ENCODE assay signal across 15 cellular contexts in genomic region chr22:36196254-36197064, GRCh38. TPM values are rescaled to one million over a fixed set of nuclear protein-coding genes. Genes with fewer than 3 reads are reported as not detected.
DNase-seq lines count a peak whose midpoint lies in the region; ATAC-seq, FAIRE-seq and TF ChIP-seq lines count a peak whose summit lies in the region.
"Had no signal": no experiment of that assay in that cellular context is flagged by ENCODE, and none has a peak within 500 bp of the region (broad histone marks: within the 10 kb centered on the region; RNA-seq: fewer than 3 reads in every experiment).

No MANE protein-coding gene starts in this region.

- TF ChIP-seq RAD21 in H1 (IDR thresholded peaks at IDR 0.05 in 1 of 2, conservative IDR thresholded peaks at IDR 0.05 in 1 of 2; ENCODE audit: low read depth in 2 of 2, low read length in 2 of 2), result no peak

- H3K36me3 Mint-ChIP-seq in activated T-cell treated with anti-CD3 and anti-CD28 coated beads, Interleukin-2, amount 50 U/mL, for 72 hours (ENCODE audit: insufficient read depth in 2 of 2), result no peaks in the 10 kb centered on the region
- H3K36me3 Mint-ChIP-seq in neural progenitor cell, result no peaks in the 10 kb centered on the region
- no peaks in the 10 kb centered on the region for H3K36me3 Mint-ChIP-seq in type B pancreatic cell
- H3K36me3 Mint-ChIP-seq in activated CD4-positive, alpha-beta memory T cell treated with anti-CD3 and anti-CD28 coated beads for 36 hours, result no peaks in the 10 kb centered on the region
- H3K36me3 Mint-ChIP-seq: stimulated activated memory B cell treated with anti-CD40 and anti-IgM and Interleukin-4, amounts not matched to agents 10 μg/mL and 1 μg/mL and 100 μg/mL, for 72 hours had no signal

- no peaks in the 10 kb centered on the region for H3K9me3 Mint-ChIP-seq in activated T-cell treated with anti-CD3 and anti-CD28 coated beads, Interleukin-2, amount 50 U/mL, for 72 hours
- H3K9me3 Mint-ChIP-seq in neural progenitor cell, result no peaks in the 10 kb centered on the region
- no peaks in the 10 kb centered on the region for H3K9me3 Mint-ChIP-seq in type B pancreatic cell
- H3K9me3 Mint-ChIP-seq in activated CD4-positive, alpha-beta memory T cell treated with anti-CD3 and anti-CD28 coated beads for 36 hours, result no peaks in the 10 kb centered on the region
- H3K9me3 Mint-ChIP-seq: activated CD4-positive, alpha-beta T cell treated with anti-CD3 and anti-CD28 coated beads, Interleukin-2, amount 10 ng/mL, durations not matched to agents 7 days and 5 days; CD8-positive, alpha-beta memory T cell; stimulated activated memory B cell treated with anti-CD40 and anti-IgM and Interleukin-4, amounts not matched to agents 10 μg/mL and 1 μg/mL and 100 μg/mL, for 72 hours had no signal

- H2BK120ac ChIP-seq in H1 (replicated peaks; ENCODE audit: low read depth, low read length), result no peak overlapping the region

- no peaks in the 10 kb centered on the region for H3K23me2 ChIP-seq in H1 (ENCODE audit: low read depth, low read length)

- H3K4ac ChIP-seq in H1 (replicated peaks; ENCODE audit: insufficient read length, low read depth, low read length), result no peak overlapping the region

- H3K4me2 ChIP-seq in H1 (ENCODE audit: insufficient read depth in 1 of 2, low read depth in 2 of 2, low read length in 2 of 2), result peak overlapping the region in 1 of 2 experiments; percentile 34; a peak in 1 of 4 replicates
- peak overlapping the region; percentile 64 for H3K4me2 ChIP-seq in neural progenitor cell

- H4K8ac ChIP-seq in H1 (ENCODE audit: extremely low read depth, insufficient read depth, low read length), result no peak overlapping the region

- intact Hi-C loops in activated CD4-positive, alpha-beta memory T cell treated with anti-CD3 and anti-CD28 coated beads for 36 hours (cut with micrococcal nuclease), result loop anchor here (5.0 kb wide), 1 partner anchor 39 kb away; no protein-coding TSS in a partner anchor

- H3K4me3 Mint-ChIP-seq in activated T-cell treated with anti-CD3 and anti-CD28 coated beads, Interleukin-2, amount 50 U/mL, for 72 hours, result peak overlapping the region in 1 of 2 donors; percentile 62
- H3K4me3 Mint-ChIP-seq in neural progenitor cell, result peak overlapping the region; percentile 78
- H3K4me3 Mint-ChIP-seq in type B pancreatic cell, result peak overlapping the region; percentile 76
- no peak overlapping the region for H3K4me3 Mint-ChIP-seq in activated CD4-positive, alpha-beta memory T cell treated with anti-CD3 and anti-CD28 coated beads for 36 hours
- H3K4me3 Mint-ChIP-seq: activated CD4-positive, alpha-beta T cell treated with anti-CD3 and anti-CD28 coated beads, Interleukin-2, amount 10 ng/mL, durations not matched to agents 7 days and 5 days; CD8-positive, alpha-beta memory T cell; stimulated activated memory B cell treated with anti-CD40 and anti-IgM and Interleukin-4, amounts not matched to agents 10 μg/mL and 1 μg/mL and 100 μg/mL, for 72 hours had no signal

- no peaks in the 10 kb centered on the region for H3K79me1 ChIP-seq in H1 (ENCODE audit: low read depth, low read length)

- H3K18ac ChIP-seq in H1 (ENCODE audit: extremely low read depth, low read length), result 0 out of 2 replicates have a peak overlapping the region, but pooled peaks have one; percentile 32

- no peak overlapping the region for H3K9ac ChIP-seq in H1 (replicated peaks in 1 of 4; ENCODE audit: extremely low read depth in 1 of 4, low read depth in 3 of 4, low read length in 3 of 4)
- no peak overlapping the region for H3K9ac ChIP-seq in neural progenitor cell

- H3K14ac ChIP-seq in H1 (ENCODE audit: insufficient read length), result no peak overlapping the region

- H2BK12ac ChIP-seq in H1 (ENCODE audit: low read depth, low read length), result no peak overlapping the region

- H3K9me3 ChIP-seq in H1 (ENCODE audit: insufficient read depth in 2 of 2, low read depth in 1 of 2, low read length in 1 of 2) (peaks cover 0 to under 1% of the 10 kb centered on the region in 2 experiments; a peak in 1 of 4 replicates), neural progenitor cell (ENCODE audit: low read depth) (no peaks in the 10 kb centered on the region)

- WGBS in H1 (ENCODE audit: extremely low coverage in 1 of 2, insufficient coverage in 1 of 2, insufficient read length in 1 of 2, insufficient replicate concordance in 2 of 2, low coverage in 1 of 2, low lambda C conversion rate in 2 of 2, missing lambda C conversion rate in 1 of 2), 2 experiments, result 75% methylated on average over 6 of the region's 6 CpGs; no CpG with 5 or more reads in 1 of the 2 experiments

- no peak overlapping the region for H2AK5ac ChIP-seq in H1 (ENCODE audit: low read depth, low read length)

- H3F3A ChIP-seq in neural progenitor cell (ENCODE audit: low read depth), result peaks cover 21% of the 10 kb centered on the region

- H3K79me2 ChIP-seq in H1 (ENCODE audit: control insufficient read depth in 1 of 2, insufficient read depth in 2 of 2, low read length in 2 of 2) (no peaks in the 10 kb centered on the region), neural progenitor cell (ENCODE audit: low read depth) (no peaks in the 10 kb centered on the region)

- no peak for DNase-seq in activated T-cell treated with anti-CD3 and anti-CD28 coated beads, Interleukin-2, amount 50 U/mL, for 72 hours
- DNase-seq in activated T-cell treated with anti-CD3 and anti-CD28 coated beads for 4 hours, result no peak
- DNase-seq in H1 (ENCODE audit: low read depth in 1 of 2, low spot score in 2 of 2), result no peak
- DNase-seq in neural progenitor cell (ENCODE audit: low spot score), result no peak
- DNase-seq in type B pancreatic cell (ENCODE audit: extremely low spot score, unreplicated experiment), result no peak
- DNase-seq in germinal center (ENCODE audit: low spot score), result no peak
- DNase-seq in activated CD4-positive, alpha-beta memory T cell treated with anti-CD3 and anti-CD28 coated beads for 36 hours, result no peak
- no peak for DNase-seq in AG08395 (ENCODE audit: low spot score)
- DNase-seq: 8988T; activated CD4-positive, alpha-beta T cell treated with anti-CD3 and anti-CD28 coated beads, Interleukin-2, amount 10 ng/mL, durations not matched to agents 7 days and 5 days; activated T-cell treated with anti-CD3 and anti-CD28 coated beads, Interleukin-2, amount 50 U/mL, for 48 hours; CD8-positive, alpha-beta memory T cell had no signal

- H3K4me1 ChIP-seq in H1 (replicated peaks in 1 of 4; ENCODE audit: control insufficient read depth in 3 of 4, insufficient read depth in 4 of 4, low read length in 3 of 4), result peaks cover 0 to 11% (median 9%) of the 10 kb centered on the region in 4 experiments; a peak in 6 of 7 replicates
- peaks cover 38% of the 10 kb centered on the region for H3K4me1 ChIP-seq in neural progenitor cell

- 0 out of 8 replicates have a peak overlapping the region, but pooled peaks of 1 of the 4 experiments have one; percentile 5 for H3K4me3 ChIP-seq in H1 (ENCODE audit: extremely low read depth in 1 of 4, insufficient read depth in 2 of 4, low read depth in 3 of 4, low read length in 4 of 4)
- H3K4me3 ChIP-seq in neural progenitor cell, result no peak overlapping the region

- no peak overlapping the region for H4K5ac ChIP-seq in H1 (ENCODE audit: insufficient read length, low read depth, low read length)

- TF ChIP-seq POLR2A in H1 (IDR thresholded peaks at IDR 0.05; ENCODE audit: control extremely low read depth in 1 of 2, low read depth in 2 of 2, low read length in 2 of 2), result no peak

- TF ChIP-seq CTCF in H1 (IDR thresholded peaks at IDR 0.05; ENCODE audit: control extremely low read depth in 1 of 3, insufficient read depth in 1 of 3, low read depth in 1 of 3, low read length in 3 of 3) (no peak), neural progenitor cell (IDR thresholded peaks at IDR 0.05) (no peak), type B pancreatic cell (conservative IDR thresholded peaks at IDR 0.05) (no peak)

- no peak overlapping the region for H3K23ac ChIP-seq in H1 (ENCODE audit: insufficient read length)

- TF ChIP-seq EP300 in H1 (IDR thresholded peaks at IDR 0.05; ENCODE audit: borderline replicate concordance in 1 of 2, low read depth in 2 of 2, low read length in 2 of 2), result no peak

- H4K91ac ChIP-seq in H1 (replicated peaks; ENCODE audit: insufficient read length, low read length), result no peak overlapping the region

- no peaks in the 10 kb centered on the region for H4K20me1 ChIP-seq in H1 (replicated peaks in 1 of 2; ENCODE audit: control insufficient read depth in 1 of 2, insufficient read depth in 2 of 2, low read length in 2 of 2)
- H4K20me1 ChIP-seq in neural progenitor cell (ENCODE audit: low read depth), result no peaks in the 10 kb centered on the region

- FAIRE-seq in H1 (lab: Jason Lieb, UNC), result peak; percentile 24

- H2BK5ac ChIP-seq in H1 (ENCODE audit: low read depth, low read length), result no peak overlapping the region

- H3K27ac ChIP-seq in H1 (ENCODE audit: low read depth, low read length) (no peak overlapping the region), neural progenitor cell (no peak overlapping the region)
- H3K27ac ChIP-seq: epithelial cell of prostate had no signal

- no peak overlapping the region for H2BK20ac ChIP-seq in H1 (ENCODE audit: low read length)

- no peak overlapping the region for H3K56ac ChIP-seq in H1 (replicated peaks; ENCODE audit: insufficient read length, low read depth, low read length)

- H3K36me3 ChIP-seq in H1 (ENCODE audit: control insufficient read depth in 2 of 4, insufficient read depth in 4 of 4, low read length in 3 of 4) (no peaks in the 10 kb centered on the region), neural progenitor cell (no peaks in the 10 kb centered on the region)

- peak overlapping the region; percentile 17 for H3K27ac Mint-ChIP-seq in activated T-cell treated with anti-CD3 and anti-CD28 coated beads, Interleukin-2, amount 50 U/mL, for 72 hours
- H3K27ac Mint-ChIP-seq in neural progenitor cell (peak overlapping the region; percentile 95), type B pancreatic cell (peak overlapping the region; percentile 85)
- H3K27ac Mint-ChIP-seq in activated CD4-positive, alpha-beta memory T cell treated with anti-CD3 and anti-CD28 coated beads for 36 hours, result no peak overlapping the region
- H3K27ac Mint-ChIP-seq: stimulated activated memory B cell treated with anti-CD40 and anti-IgM and Interleukin-4, amounts not matched to agents 10 μg/mL and 1 μg/mL and 100 μg/mL, for 72 hours had no signal

- peaks cover 38% of the 10 kb centered on the region for H3K4me1 Mint-ChIP-seq in activated T-cell treated with anti-CD3 and anti-CD28 coated beads, Interleukin-2, amount 50 U/mL, for 72 hours (ENCODE audit: low read depth)
- H3K4me1 Mint-ChIP-seq in neural progenitor cell (peaks cover 64% of the 10 kb centered on the region), type B pancreatic cell (ENCODE audit: unreplicated experiment) (peaks cover 54% of the 10 kb centered on the region)
- peaks cover 24% of the 10 kb centered on the region for H3K4me1 Mint-ChIP-seq in activated CD4-positive, alpha-beta memory T cell treated with anti-CD3 and anti-CD28 coated beads for 36 hours (ENCODE audit: low read depth)

- H2BK15ac ChIP-seq in H1 (ENCODE audit: low read length), result peak overlapping the region; percentile 81; the same call in 1 of the 2 replicates

- no peak overlapping the region for H2AFZ ChIP-seq in H1 (ENCODE audit: low read length)
- H2AFZ ChIP-seq in neural progenitor cell (replicated peaks), result no peak overlapping the region

- POLR2A ChIA-PET in H1 (lab: Charles Lee; ENCODE audit: partially characterized antibody), result interaction anchor here (1.0 to 1.3 kb wide), 2 partner anchors 10 to 43 kb away, joined by 3 read pairs; partner anchors contain the start of gene APOL2
- POLR2A ChIA-PET in activated CD4-positive, alpha-beta memory T cell treated with anti-CD3 and anti-CD28 coated beads for 36 hours (lab: Charles Lee), result no interaction called here

- CTCF ChIA-PET in H1 (lab: Charles Lee; ENCODE audit: partially characterized antibody), result interaction anchor here (0.8 to 4.1 kb wide), 17 partner anchors 7 to 290 kb away, joined by 3 to 14 read pairs (median 8); no protein-coding TSS in a partner anchor
- CTCF ChIA-PET in activated CD4-positive, alpha-beta memory T cell treated with anti-CD3 and anti-CD28 coated beads for 36 hours (lab: Charles Lee), result interaction anchor here (0.7 to 4.8 kb wide), 8 partner anchors 16 to 290 kb away, joined by 3 to 25 read pairs (median 7); partner anchors contain the start of gene APOL2

- no peak for ATAC-seq in activated T-cell treated with anti-CD3 and anti-CD28 coated beads, Interleukin-2, amount 50 U/mL, for 72 hours (replicated peaks in 1 of 2)
- ATAC-seq: stimulated activated memory B cell treated with anti-CD40 and anti-IgM and Interleukin-4, amounts not matched to agents 10 μg/mL and 1 μg/mL and 100 μg/mL, for 72 hours had no signal

- H3K27me3 ChIP-seq in H1 (replicated peaks in 1 of 4; ENCODE audit: control insufficient read depth in 3 of 4, extremely low read depth in 1 of 4, insufficient read depth in 3 of 4, low read length in 3 of 4) (no peaks in the 10 kb centered on the region), neural progenitor cell (no peaks in the 10 kb centered on the region)

- H3K27me3 Mint-ChIP-seq in activated T-cell treated with anti-CD3 and anti-CD28 coated beads, Interleukin-2, amount 50 U/mL, for 72 hours (ENCODE audit: low read depth), result no peaks in the 10 kb centered on the region
- H3K27me3 Mint-ChIP-seq in neural progenitor cell (ENCODE audit: insufficient read depth, low read depth), result peaks cover 20% of the 10 kb centered on the region
- no peaks in the 10 kb centered on the region for H3K27me3 Mint-ChIP-seq in type B pancreatic cell
- no peaks in the 10 kb centered on the region for H3K27me3 Mint-ChIP-seq in activated CD4-positive, alpha-beta memory T cell treated with anti-CD3 and anti-CD28 coated beads for 36 hours

RNA-seq across cellular contexts. Expression of gene APOL4, which starts 5.2 kb away (rescaled TPM):
- total RNA-seq in activated T-cell treated with anti-CD3 and anti-CD28 coated beads, Interleukin-2, amount 50 U/mL, for 72 hours, result 1 to 10 TPM in 1 of 2 donors, under 1 TPM in 1; 0.99 to 2.7 TPM
- not detected in 2 replicates for total RNA-seq in H1 (2021; fragmentation: NEBNext Ultra II Directional; extraction: Animal tissue kit (Norgen Biotek cat#: 25700))
- polyA plus RNA-seq in H1 (2011; rRNA removed), result 0.02 TPM in 1 of 2 replicates, not detected in the other
- polyA plus RNA-seq in H1 (2011; cell fraction: cytosol; rRNA removed), result not detected
- polyA plus RNA-seq in H1 (2011; cell fraction: nucleus; rRNA removed), result not detected
- polyA plus RNA-seq in H1 (2012, experiment 1 of 2), result not detected in 4 replicates
- polyA plus RNA-seq in H1 (2012, experiment 2 of 2), result 0.08 TPM
- polyA plus RNA-seq in H1 (2013, experiment 1 of 2), result not detected
- 0.02 TPM for polyA plus RNA-seq in H1 (2013, experiment 2 of 2)
- polyA minus RNA-seq in H1 (2011; rRNA and poly(A)+ RNA removed), result 0.66 TPM in 1 of 2 replicates, not detected in the other
- not detected for polyA minus RNA-seq in H1 (2011; cell fraction: cytosol; rRNA and poly(A)+ RNA removed)
- polyA minus RNA-seq in H1 (2011; cell fraction: nucleus; rRNA and poly(A)+ RNA removed), result not detected
- total RNA-seq in neural progenitor cell (ENCODE audit: low replicate concordance), result 0.56 and 0.82 TPM in 2 replicates
- total RNA-seq in type B pancreatic cell (ENCODE audit: low replicate concordance), result 0.67 and 1.4 TPM in 2 replicates
- total RNA-seq in activated CD4-positive, alpha-beta memory T cell treated with anti-CD3 and anti-CD28 coated beads for 36 hours, result under 1 TPM; 0.53 to 0.67 TPM
- total RNA-seq: SK-MEL-5 had no signal
- polyA plus RNA-seq: CD8-positive, alpha-beta memory T cell had no signal

RNA-seq across cellular contexts. Expression of gene APOL3, which starts 35.9 kb away (rescaled TPM):
- 10 to 100 TPM; 55.6 to 55.7 TPM for total RNA-seq in activated T-cell treated with anti-CD3 and anti-CD28 coated beads, Interleukin-2, amount 50 U/mL, for 72 hours
- not detected in 2 replicates for total RNA-seq in H1 (2021; fragmentation: NEBNext Ultra II Directional; extraction: Animal tissue kit (Norgen Biotek cat#: 25700))
- 0.11 and 0.12 TPM in 2 replicates for polyA plus RNA-seq in H1 (2011; rRNA removed)
- polyA plus RNA-seq in H1 (2011; cell fraction: cytosol; rRNA removed), result 0.04 TPM
- 0.19 TPM for polyA plus RNA-seq in H1 (2011; cell fraction: nucleus; rRNA removed)
- 0.11 to 0.28 TPM (median 0.25 TPM) in 3 of 4 replicates, not detected in the other for polyA plus RNA-seq in H1 (2012, experiment 1 of 2)
- not detected for polyA plus RNA-seq in H1 (2012, experiment 2 of 2)
- polyA plus RNA-seq in H1 (2013, experiment 1 of 2), result 0.10 TPM
- polyA plus RNA-seq in H1 (2013, experiment 2 of 2), result 0.09 TPM
- 0.15 TPM in 1 of 2 replicates, not detected in the other for polyA minus RNA-seq in H1 (2011; rRNA and poly(A)+ RNA removed)
- polyA minus RNA-seq in H1 (2011; cell fraction: cytosol; rRNA and poly(A)+ RNA removed), result not detected
- polyA minus RNA-seq in H1 (2011; cell fraction: nucleus; rRNA and poly(A)+ RNA removed), result not detected
- total RNA-seq in neural progenitor cell (ENCODE audit: low replicate concordance), result not detected in 2 replicates
- total RNA-seq in type B pancreatic cell (ENCODE audit: low replicate concordance), result 2.0 and 2.3 TPM in 2 replicates
- 10 to 100 TPM; 63.9 to 66.7 TPM for total RNA-seq in activated CD4-positive, alpha-beta memory T cell treated with anti-CD3 and anti-CD28 coated beads for 36 hours

RNA-seq across cellular contexts. Expression of gene APOL2, which starts 42.9 kb away (rescaled TPM):
- 10 to 100 TPM; 64.5 to 69.5 TPM for total RNA-seq in activated T-cell treated with anti-CD3 and anti-CD28 coated beads, Interleukin-2, amount 50 U/mL, for 72 hours
- 11.0 and 12.0 TPM in 2 replicates for total RNA-seq in H1 (2021; fragmentation: NEBNext Ultra II Directional; extraction: Animal tissue kit (Norgen Biotek cat#: 25700))
- polyA plus RNA-seq in H1 (2011; rRNA removed), result 7.8 and 8.1 TPM in 2 replicates
- 10.3 TPM for polyA plus RNA-seq in H1 (2011; cell fraction: cytosol; rRNA removed)
- 14.1 TPM for polyA plus RNA-seq in H1 (2011; cell fraction: nucleus; rRNA removed)
- polyA plus RNA-seq in H1 (2012, experiment 1 of 2), result 13.9 to 18.7 TPM (median 16.3 TPM) in 4 replicates
- polyA plus RNA-seq in H1 (2012, experiment 2 of 2), result 3.6 TPM
- polyA plus RNA-seq in H1 (2013, experiment 1 of 2), result 5.3 TPM
- polyA plus RNA-seq in H1 (2013, experiment 2 of 2), result 4.5 TPM
- 16.0 and 25.7 TPM in 2 replicates for polyA minus RNA-seq in H1 (2011; rRNA and poly(A)+ RNA removed)
- polyA minus RNA-seq in H1 (2011; cell fraction: cytosol; rRNA and poly(A)+ RNA removed), result 7.4 TPM
- 8.8 TPM for polyA minus RNA-seq in H1 (2011; cell fraction: nucleus; rRNA and poly(A)+ RNA removed)
- total RNA-seq in neural progenitor cell (ENCODE audit: low replicate concordance) (10.9 and 12.8 TPM in 2 replicates), type B pancreatic cell (ENCODE audit: low replicate concordance) (23.7 and 30.4 TPM in 2 replicates)
- total RNA-seq in activated CD4-positive, alpha-beta memory T cell treated with anti-CD3 and anti-CD28 coated beads for 36 hours, result 10 to 100 TPM; 76.4 to 82.9 TPM

RNA-seq across cellular contexts. Expression of gene APOL1, which starts 56.5 kb away (rescaled TPM):
- total RNA-seq in activated T-cell treated with anti-CD3 and anti-CD28 coated beads, Interleukin-2, amount 50 U/mL, for 72 hours, result 10 to 100 TPM; 32.7 to 44.5 TPM
- not detected in 2 replicates for total RNA-seq in H1 (2021; fragmentation: NEBNext Ultra II Directional; extraction: Animal tissue kit (Norgen Biotek cat#: 25700))
- polyA plus RNA-seq in H1 (2011; rRNA removed), result not detected in 2 replicates
- polyA plus RNA-seq in H1 (2011; cell fraction: cytosol; rRNA removed), result 0.05 TPM
- polyA plus RNA-seq in H1 (2011; cell fraction: nucleus; rRNA removed), result not detected
- polyA plus RNA-seq in H1 (2012, experiment 1 of 2), result not detected in 4 replicates
- not detected for polyA plus RNA-seq in H1 (2012, experiment 2 of 2)
- not detected for polyA plus RNA-seq in H1 (2013, experiment 1 of 2)
- not detected for polyA plus RNA-seq in H1 (2013, experiment 2 of 2)
- not detected in 2 replicates for polyA minus RNA-seq in H1 (2011; rRNA and poly(A)+ RNA removed)
- not detected for polyA minus RNA-seq in H1 (2011; cell fraction: cytosol; rRNA and poly(A)+ RNA removed)
- not detected for polyA minus RNA-seq in H1 (2011; cell fraction: nucleus; rRNA and poly(A)+ RNA removed)
- total RNA-seq in neural progenitor cell (ENCODE audit: low replicate concordance) (not detected in 2 replicates), type B pancreatic cell (ENCODE audit: low replicate concordance) (5.4 and 6.8 TPM in 2 replicates)
- 10 to 100 TPM; 44.7 to 46.3 TPM for total RNA-seq in activated CD4-positive, alpha-beta memory T cell treated with anti-CD3 and anti-CD28 coated beads for 36 hours

Comparison
In these comparisons a context has a peak if more than half of its experiments do, and no peak if none do; other contexts are left out.
1. RNA of gene APOL3, which starts 35.9 kb away (total RNA-seq): 63.9 to 66.7 TPM in activated CD4-positive, alpha-beta memory T cell treated with anti-CD3 and anti-CD28 coated beads for 36 hours and 55.6 to 55.7 TPM in activated T-cell treated with anti-CD3 and anti-CD28 coated beads, Interleukin-2, amount 50 U/mL, for 72 hours; 2.0 to 2.3 TPM in type B pancreatic cell, not detected in H1 and not detected in neural progenitor cell; every median in the first group is over 10 times any median in the second.